ENCODE assay signal across 1 cellular context in genomic region chr9:95516736-95517558, GRCh38.
A peak's percentile ranks its signal among the peaks of the same experiment; 100 is the strongest.
TF ChIP-seq lines count a peak whose summit lies in the region.

TSS of gene PTCH1 (minus strand) at chr9:95516971.

TF ChIP-seq in WTC11, 78 proteins besides CTCF, POLR2A, EP300 and RAD21 (continued from another document):
- TF ChIP-seq HMGXB4 (CRISPR knock-in tag; IDR thresholded peaks at IDR 0.05) (0 out of 2 replicates have a peak, but pooled peaks have one; percentile 37), GRHL2 (CRISPR knock-in tag; IDR thresholded peaks at IDR 0.05; ENCODE audit: insufficient replicate concordance, severe bottlenecking) (no peak), SMAD3 (CRISPR knock-in tag; IDR thresholded peaks at IDR 0.05; ENCODE audit: borderline replicate concordance) (0 out of 2 replicates have a peak, but pooled peaks have one; percentile 15), GABPB1 (CRISPR knock-in tag; IDR thresholded peaks at IDR 0.05) (no peak), TCF7 (CRISPR knock-in tag; IDR thresholded peaks at IDR 0.05; ENCODE audit: low read depth) (no peak)
- TF ChIP-seq, protein P1, sequence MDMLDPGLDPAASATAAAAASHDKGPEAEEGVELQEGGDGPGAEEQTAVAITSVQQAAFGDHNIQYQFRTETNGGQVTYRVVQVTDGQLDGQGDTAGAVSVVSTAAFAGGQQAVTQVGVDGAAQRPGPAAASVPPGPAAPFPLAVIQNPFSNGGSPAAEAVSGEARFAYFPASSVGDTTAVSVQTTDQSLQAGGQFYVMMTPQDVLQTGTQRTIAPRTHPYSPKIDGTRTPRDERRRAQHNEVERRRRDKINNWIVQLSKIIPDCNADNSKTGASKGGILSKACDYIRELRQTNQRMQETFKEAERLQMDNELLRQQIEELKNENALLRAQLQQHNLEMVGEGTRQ (CRISPR knock-in tag; IDR thresholded peaks at IDR 0.05): peak; percentile 90
- TF ChIP-seq, protein P2, sequence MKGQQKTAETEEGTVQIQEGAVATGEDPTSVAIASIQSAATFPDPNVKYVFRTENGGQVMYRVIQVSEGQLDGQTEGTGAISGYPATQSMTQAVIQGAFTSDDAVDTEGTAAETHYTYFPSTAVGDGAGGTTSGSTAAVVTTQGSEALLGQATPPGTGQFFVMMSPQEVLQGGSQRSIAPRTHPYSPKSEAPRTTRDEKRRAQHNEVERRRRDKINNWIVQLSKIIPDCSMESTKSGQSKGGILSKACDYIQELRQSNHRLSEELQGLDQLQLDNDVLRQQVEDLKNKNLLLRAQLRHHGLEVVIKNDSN (CRISPR knock-in tag; IDR thresholded peaks at IDR 0.05): peak; percentile 87
